Comparison of ENCODE assay signal across 22 cellular contexts in genomic region chr2:190705280-190705679, GRCh38.
"Had no signal": no experiment of that assay in that cellular context is flagged by ENCODE, and none has a peak within 500 bp of the region (broad histone marks: within the 10 kb centered on the region; RNA-seq: fewer than 3 reads in every experiment).

No MANE protein-coding gene starts in this region.

- H3K4me3 ChIP-seq: SJSA1, SK-N-MC had no signal

- FAIRE-seq: RCC 7860 had no signal

- DNase-seq: IMR-90, Kasumi-1, KG1, MM.1S, NCI-H1092 treated with DMSO at 0.1 percent for 48 hours, NCI-H1436, NCI-H187, NCI-H2029, NCI-H2081 treated with DMSO at 0.1 percent for 48 hours, NCI-H2171, NCI-H226, NCI-H446, NCI-H510A, NCI-H524 treated with DMSO at 0.1 percent for 48 hours, NCI-H69, NCI-H774, Right ventricle myocardium superior, RPMI8226, SIG-M5 had no signal

- H3K27ac ChIP-seq: SJSA1, SK-N-MC had no signal

- H3K9me3 ChIP-seq: SJSA1 had no signal

- H3K36me3 ChIP-seq: SJSA1 had no signal
